8 cellular contexts compared by ENCODE assay signal in the genomic region with DNA sequence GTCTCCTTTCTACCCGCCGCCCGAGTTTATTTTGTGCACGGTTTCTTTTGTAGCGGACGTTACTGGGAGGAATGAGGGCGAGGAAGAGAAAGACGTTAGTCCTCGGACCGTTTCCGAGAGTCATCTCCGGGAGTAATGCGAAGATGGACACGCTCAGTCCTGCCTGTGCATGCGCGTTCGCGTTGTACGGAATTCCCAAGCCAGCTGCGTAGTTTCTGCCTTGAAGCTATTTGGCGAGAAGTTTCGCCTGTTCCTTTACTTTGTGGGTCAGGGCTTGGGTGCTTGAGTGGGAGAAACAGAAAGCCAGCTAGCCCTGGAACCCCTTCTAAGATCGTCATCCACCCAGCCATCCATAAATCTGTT. TPM values are rescaled to one million over a fixed set of nuclear protein-coding genes. Genes with fewer than 3 reads are reported as not detected.
DNase-seq lines count a peak whose midpoint lies in the region; ATAC-seq and TF ChIP-seq lines count a peak whose summit lies in the region.
"Not testable (repeated sequence)": the region's sequence is repeated elsewhere in the genome, so short reads cannot be mapped to it uniquely, and the experiment has no call there.

No MANE protein-coding gene starts in this region.

- not testable (repeated sequence) for H3K27me3 Mint-ChIP-seq in WTC11 (ENCODE audit: low read depth)

- POLR2A ChIA-PET in WTC11 (lab: Charles Lee) = not testable (repeated sequence)

- not testable (repeated sequence) for H3K27ac ChIP-seq in heart right ventricle, gastrocnemius medialis

- DNase-seq in WTC11 (ENCODE audit: low spot score); heart right ventricle; gastrocnemius medialis: not testable (repeated sequence)

- ATAC-seq in GM18502 (IDR thresholded peaks at IDR 0.05; ENCODE audit: poor library complexity, unreplicated experiment) (peak; percentile 9), GM19372 (IDR thresholded peaks at IDR 0.05; ENCODE audit: low read depth, unreplicated experiment) (peak; percentile 0), GM21619 (IDR thresholded peaks at IDR 0.05; ENCODE audit: unreplicated experiment) (peak; percentile 3), HG02798 (IDR thresholded peaks at IDR 0.05; ENCODE audit: poor library complexity, unreplicated experiment) (peak; percentile 3), HG03342 (IDR thresholded peaks at IDR 0.05; ENCODE audit: unreplicated experiment) (peak; percentile 0), WTC11 (peak; percentile 3), heart right ventricle (peak; percentile 21 to 73 (median 55)), gastrocnemius medialis (peak; percentile 45 to 51)

- H3K36me3 ChIP-seq in heart right ventricle, gastrocnemius medialis: not testable (repeated sequence)

- H3K36me3 Mint-ChIP-seq in WTC11 = not testable (repeated sequence)

- not testable (repeated sequence) for H3K9me3 Mint-ChIP-seq in WTC11

- intact Hi-C loops in heart right ventricle (cut with DNase I) = not testable (repeated sequence)
- intact Hi-C loops in gastrocnemius medialis (cut with DNase I; ENCODE audit: low total_unique reads) = loop anchor here (10.0 kb wide), 1 partner anchor 995 kb away; the partner anchor contains the start of gene ABCB7

- not testable (repeated sequence) for H3K27ac Mint-ChIP-seq in WTC11

- H3K4me3 Mint-ChIP-seq in WTC11 = not testable (repeated sequence)

- not testable (repeated sequence) for TF ChIP-seq CTCF in WTC11 (IDR thresholded peaks at IDR 0.05); heart right ventricle (IDR thresholded peaks at IDR 0.05); gastrocnemius medialis (IDR thresholded peaks at IDR 0.05 in 4 of 5, conservative IDR thresholded peaks at IDR 0.05 in 1 of 5)

- in situ Hi-C loops in gastrocnemius medialis (cut with MboI; ENCODE audit: low sequenced_read_pairs in 4 of 4) = not testable (repeated sequence)

- TF ChIP-seq POLR2A in gastrocnemius medialis (IDR thresholded peaks at IDR 0.05) = not testable (repeated sequence)

- H3K27me3 ChIP-seq in heart right ventricle = peaks cover 0 to 17% (median 0%) of the 10 kb centered on the region in 7 donors
- H3K27me3 ChIP-seq in gastrocnemius medialis = not testable (repeated sequence)

- not testable (repeated sequence) for H3K4me3 ChIP-seq in heart right ventricle, gastrocnemius medialis

- CTCF ChIA-PET in WTC11 (lab: Charles Lee) = not testable (repeated sequence)

- peaks cover 15% of the 10 kb centered on the region for H3K4me1 Mint-ChIP-seq in WTC11

- H3K9me3 ChIP-seq in heart right ventricle, gastrocnemius medialis: not testable (repeated sequence)

- H3K4me1 ChIP-seq in heart right ventricle = peaks cover 0 to 25% (median 11%) of the 10 kb centered on the region in 9 donors
- peaks cover 10 to 22% of the 10 kb centered on the region in 2 donors for H3K4me1 ChIP-seq in gastrocnemius medialis

- no CpG with 5 or more reads among the region's 23 CpGs for WGBS in heart right ventricle, 2 donors

RNA-seq across cellular contexts. Expression of gene PBDC1, which starts 23.0 kb away (rescaled TPM):
- total RNA-seq in WTC11 (2021) = 41.9 to 47.8 TPM (median 47.1 TPM) in 3 replicates
- total RNA-seq in heart right ventricle = 10 to 100 TPM; 10.7 to 19.0 (median 14.0) TPM
- polyA plus RNA-seq in heart right ventricle = 10 to 100 TPM; 21.4 to 28.0 TPM
- 10 to 100 TPM; 10.3 to 16.1 (median 11.3) TPM for total RNA-seq in gastrocnemius medialis

Comparison
In these comparisons a context has a peak if more than half of its experiments do, and no peak if none do; other contexts are left out.
1. ATAC-seq: peak in every context shown above with its lines; median percentile 55 in heart right ventricle; 48 in gastrocnemius medialis; 9 in GM18502; 3 in GM21619; 3 in HG02798; 3 in WTC11; 0 in GM19372; 0 in HG03342.